9 cellular contexts compared by ENCODE assay signal in the genomic region with DNA sequence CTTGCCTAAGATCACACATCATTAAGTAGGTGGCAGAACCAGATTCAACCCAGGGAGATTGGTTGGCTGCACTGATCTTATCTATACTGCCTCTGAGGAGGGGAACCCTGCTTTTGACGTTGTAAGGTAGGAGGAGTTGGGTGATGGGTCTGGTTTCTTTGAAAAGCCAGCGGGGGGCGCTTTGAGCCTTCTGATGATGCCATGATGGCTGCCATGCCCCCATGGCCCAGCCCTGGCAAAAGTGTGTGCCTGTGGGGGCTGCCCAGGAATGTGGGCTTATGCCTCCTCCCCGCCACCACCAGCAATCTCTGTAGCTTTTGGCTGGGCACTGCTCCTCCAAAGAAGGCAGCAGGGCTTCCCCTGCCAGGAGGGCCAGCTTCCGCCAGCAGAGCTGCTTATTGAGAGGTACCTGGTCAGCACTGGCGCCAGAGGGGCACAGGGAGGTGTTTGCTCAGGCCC.
DNase-seq lines count a peak whose midpoint lies in the region; ATAC-seq and TF ChIP-seq lines count a peak whose summit lies in the region.
"Had no signal": no experiment of that assay in that cellular context is flagged by ENCODE, and none has a peak within 500 bp of the region (broad histone marks: within the 10 kb centered on the region; RNA-seq: fewer than 3 reads in every experiment).

No MANE protein-coding gene starts in this region.

- H2AFZ ChIP-seq in OCI-LY7 (ENCODE audit: low read length), result no peak overlapping the region

- BruUV-seq in A673 (replicated peaks; lab: Mats Ljungman, UMichigan) (no TSS peak), OCI-LY7 (replicated peaks; lab: Mats Ljungman, UMichigan) (no TSS peak)

- WGBS in endodermal cell (ENCODE audit: insufficient coverage in 1 of 2, insufficient read length in 1 of 2), 2 experiments, result 60 to 73% methylated on average over 2 to 6 of the region's 6 CpGs
- 74 to 89% methylated on average over 6 of the region's 6 CpGs for WGBS in tibial nerve, 2 donors

- H3K4me3 ChIP-seq in A673 (ENCODE audit: low read depth, low read length, poor library complexity, severe bottlenecking), result no peak overlapping the region
- H3K4me3 ChIP-seq in OCI-LY7 (ENCODE audit: low read depth, low read length, poor library complexity, severe bottlenecking), result no peak overlapping the region
- no peak overlapping the region for H3K4me3 ChIP-seq in endodermal cell (ENCODE audit: low read length)
- no peak overlapping the region for H3K4me3 ChIP-seq in tibial nerve
- no peak overlapping the region for H3K4me3 ChIP-seq in gastrocnemius medialis
- H3K4me3 ChIP-seq: dorsolateral prefrontal cortex had no signal

- no peaks in the 10 kb centered on the region; the same call in 1 of the 2 replicates for H4K20me1 ChIP-seq in OCI-LY7 (ENCODE audit: insufficient read depth, low read length)

- H3K27ac ChIP-seq in A673 (ENCODE audit: low read depth, low read length, poor library complexity, severe bottlenecking) (no peak overlapping the region), OCI-LY7 (ENCODE audit: low read depth, low read length, poor library complexity, severe bottlenecking) (no peak overlapping the region), endodermal cell (ENCODE audit: low read depth, low read length) (no peak overlapping the region), tibial nerve (no peak overlapping the region), gastrocnemius medialis (no peak overlapping the region)

- no peak overlapping the region for H3K9ac ChIP-seq in endodermal cell (ENCODE audit: extremely low read depth, low read length, poor library complexity, severe bottlenecking)

- no peaks in the 10 kb centered on the region for H3K36me3 Mint-ChIP-seq in endodermal cell (ENCODE audit: low read depth)

- DNase-seq in A673 (ENCODE audit: low spot score), result peak; percentile 31
- peak; percentile 37 for DNase-seq in Daoy (ENCODE audit: low read depth)
- peak; percentile 22 for DNase-seq in OCI-LY7 (ENCODE audit: low spot score)
- peak; percentile 81 for DNase-seq in endodermal cell
- no peak for DNase-seq in tibial nerve (ENCODE audit: low spot score in 2 of 2)
- DNase-seq in gastrocnemius medialis, result no peak

- H3K27me3 Mint-ChIP-seq in endodermal cell (ENCODE audit: insufficient read depth), result no peaks in the 10 kb centered on the region

- TF ChIP-seq POLR2A in tibial nerve (IDR thresholded peaks at IDR 0.05) (no peak), gastrocnemius medialis (IDR thresholded peaks at IDR 0.05) (no peak)

- no peaks in the 10 kb centered on the region for H3K9me3 Mint-ChIP-seq in endodermal cell

- no peaks in the 10 kb centered on the region for H3K79me2 ChIP-seq in OCI-LY7 (ENCODE audit: insufficient read depth, low read depth, low read length)

- ATAC-seq in HG03342 (IDR thresholded peaks at IDR 0.05; ENCODE audit: unreplicated experiment), result no peak
- ATAC-seq in GM19035 (IDR thresholded peaks at IDR 0.05; ENCODE audit: unreplicated experiment), result no peak
- no peak for ATAC-seq in gastrocnemius medialis

- H3K9me2 ChIP-seq in OCI-LY7 (ENCODE audit: insufficient read depth, low read length), result no peaks in the 10 kb centered on the region

- TF ChIP-seq CTCF in A673 (conservative IDR thresholded peaks at IDR 0.05; ENCODE audit: low read depth, low read length) (0 out of 2 replicates have a peak, but pooled peaks have one; percentile 26), OCI-LY7 (conservative IDR thresholded peaks at IDR 0.05; ENCODE audit: low read length) (peak; percentile 68), endodermal cell (conservative IDR thresholded peaks at IDR 0.05) (peak; percentile 31), tibial nerve (IDR thresholded peaks at IDR 0.05) (no peak), gastrocnemius medialis (IDR thresholded peaks at IDR 0.05 in 4 of 5, conservative IDR thresholded peaks at IDR 0.05 in 1 of 5) (no peak)

- no peak for TF ChIP-seq EP300 in tibial nerve (IDR thresholded peaks at IDR 0.05)

- intact Hi-C loops in A673 (cut with micrococcal nuclease; ENCODE audit: unreplicated experiment) (no loop called here), OCI-LY7 (cut with micrococcal nuclease; ENCODE audit: unreplicated experiment) (no loop called here), gastrocnemius medialis (cut with DNase I; ENCODE audit: low total_unique reads) (no loop called here)

- H3K9me3 ChIP-seq in A673 (ENCODE audit: low read depth, low read length, poor library complexity, severe bottlenecking) (no peaks in the 10 kb centered on the region), OCI-LY7 (ENCODE audit: low read length) (no peaks in the 10 kb centered on the region), endodermal cell (ENCODE audit: control insufficient read depth, low read length) (no peaks in the 10 kb centered on the region), tibial nerve (no peaks in the 10 kb centered on the region), gastrocnemius medialis (no peaks in the 10 kb centered on the region)

- in situ Hi-C loops in gastrocnemius medialis (cut with MboI; ENCODE audit: low sequenced_read_pairs in 4 of 4), result no loop called here

- no peak overlapping the region for H3K27ac Mint-ChIP-seq in endodermal cell

- H3K4me1 ChIP-seq in A673 (ENCODE audit: insufficient read depth, low read length, poor library complexity, severe bottlenecking) (no peaks in the 10 kb centered on the region), OCI-LY7 (ENCODE audit: insufficient read depth, low read length, poor library complexity, severe bottlenecking) (no peaks in the 10 kb centered on the region), endodermal cell (ENCODE audit: control insufficient read depth, insufficient read depth, low read length) (peaks cover 4% of the 10 kb centered on the region), tibial nerve (peaks cover 0 to 18% (median 0%) of the 10 kb centered on the region in 4 donors), gastrocnemius medialis (no peaks in the 10 kb centered on the region)

- H3K36me3 ChIP-seq in A673 (ENCODE audit: insufficient read depth, low read length, poor library complexity, severe bottlenecking), result no peaks in the 10 kb centered on the region
- no peaks in the 10 kb centered on the region for H3K36me3 ChIP-seq in OCI-LY7 (ENCODE audit: insufficient read depth, low read length)
- H3K36me3 ChIP-seq in endodermal cell (ENCODE audit: control insufficient read depth, insufficient read depth, low read length), result no peaks in the 10 kb centered on the region
- H3K36me3 ChIP-seq in tibial nerve, result no peaks in the 10 kb centered on the region
- H3K36me3 ChIP-seq in gastrocnemius medialis, result no peaks in the 10 kb centered on the region

- no peak overlapping the region for H3K4me3 Mint-ChIP-seq in endodermal cell

- H3K4me2 ChIP-seq in OCI-LY7 (ENCODE audit: low read length), result no peak overlapping the region

- POLR2A ChIA-PET in A673 (lab: Charles Lee; ENCODE audit: low non-redundant PET) (no interaction called here), OCI-LY7 (lab: Charles Lee) (no interaction called here)

- CTCF ChIA-PET in A673 (lab: Charles Lee), result no interaction called here
- CTCF ChIA-PET in OCI-LY7 (lab: Charles Lee; ENCODE audit: unreplicated experiment), result no interaction called here

- H3K27me3 ChIP-seq in A673 (replicated peaks; ENCODE audit: insufficient read depth, low read depth, low read length, poor library complexity) (no peaks in the 10 kb centered on the region), endodermal cell (ENCODE audit: control insufficient read depth, insufficient read depth, low read length, poor library complexity, severe bottlenecking) (no peaks in the 10 kb centered on the region), tibial nerve (no peaks in the 10 kb centered on the region), gastrocnemius medialis (no peaks in the 10 kb centered on the region)
- H3K27me3 ChIP-seq: dorsolateral prefrontal cortex had no signal

- peaks cover 21% of the 10 kb centered on the region for H3K4me1 Mint-ChIP-seq in endodermal cell

Comparison
In these comparisons a context has a peak if more than half of its experiments do, and no peak if none do; other contexts are left out.
1. DNase-seq: peak in A673 (single experiment), Daoy (single experiment), OCI-LY7 (single experiment) and endodermal cell (single experiment); none in tibial nerve (0 of 2) and gastrocnemius medialis (0 of 2).
2. CTCF ChIP-seq: peak in A673 (single experiment), OCI-LY7 (single experiment) and endodermal cell (single experiment); none in tibial nerve (0 of 5) and gastrocnemius medialis (0 of 5).